In genomic region chr4:149050840-149051239, GRCh38 we compare ENCODE assay signal across 24 cellular contexts.
DNase-seq lines count a peak whose midpoint lies in the region; ATAC-seq, FAIRE-seq and TF ChIP-seq lines count a peak whose summit lies in the region.
"Had no signal": no experiment of that assay in that cellular context is flagged by ENCODE, and none has a peak within 500 bp of the region (broad histone marks: within the 10 kb centered on the region; RNA-seq: fewer than 3 reads in every experiment).

No MANE protein-coding gene starts in this region.

- H3K4me3 ChIP-seq in HCT116 (replicated peaks in 1 of 2; ENCODE audit: low read depth in 1 of 2, low read length in 2 of 2) (no peak overlapping the region), H1 (ENCODE audit: extremely low read depth in 1 of 4, insufficient read depth in 2 of 4, low read depth in 3 of 4, low read length in 4 of 4) (no peak overlapping the region), heart right ventricle (no peak overlapping the region)
- H3K4me3 ChIP-seq in naive thymus-derived CD4-positive, alpha-beta T cell (ENCODE audit: low read length): no peak overlapping the region
- H3K4me3 ChIP-seq: GM23248, K562 had no signal

- H3K36me3 Mint-ChIP-seq in naive thymus-derived CD4-positive, alpha-beta T cell: no peaks in the 10 kb centered on the region
- H3K36me3 Mint-ChIP-seq: CD4-positive, CD25-positive, alpha-beta regulatory T cell; CD8-positive, alpha-beta memory T cell had no signal

- H3K27me3 ChIP-seq in HCT116 (ENCODE audit: insufficient read depth, low read length): no peaks in the 10 kb centered on the region
- H3K27me3 ChIP-seq in H1 (replicated peaks in 1 of 4; ENCODE audit: control insufficient read depth in 3 of 4, extremely low read depth in 1 of 4, insufficient read depth in 3 of 4, low read length in 3 of 4): no peaks in the 10 kb centered on the region
- H3K27me3 ChIP-seq in heart right ventricle: no peaks in the 10 kb centered on the region
- no peaks in the 10 kb centered on the region for H3K27me3 ChIP-seq in naive thymus-derived CD4-positive, alpha-beta T cell (ENCODE audit: control insufficient read depth in 2 of 2, insufficient read depth in 2 of 2, low read length in 2 of 2)
- H3K27me3 ChIP-seq: BE2C had no signal

- H3K27ac ChIP-seq in HCT116 (ENCODE audit: low read depth, low read length) (no peak overlapping the region), H1 (ENCODE audit: low read depth, low read length) (no peak overlapping the region), heart right ventricle (no peak overlapping the region)
- no peak overlapping the region for H3K27ac ChIP-seq in naive thymus-derived CD4-positive, alpha-beta T cell (ENCODE audit: low read depth, low read length)
- H3K27ac ChIP-seq: GM23248 had no signal

- H4K8ac ChIP-seq in H1 (ENCODE audit: extremely low read depth, insufficient read depth, low read length): no peak overlapping the region

- H3K18ac ChIP-seq in H1 (ENCODE audit: extremely low read depth, low read length): no peak overlapping the region; the same call in 1 of the 2 replicates

- no peaks in the 10 kb centered on the region for H3K9me2 ChIP-seq in HCT116 (ENCODE audit: insufficient read depth)

- no peak overlapping the region for H2BK20ac ChIP-seq in H1 (ENCODE audit: low read length)

- no peak overlapping the region for H3K4ac ChIP-seq in H1 (replicated peaks; ENCODE audit: insufficient read length, low read depth, low read length)

- H3K79me1 ChIP-seq in H1 (ENCODE audit: low read depth, low read length): no peaks in the 10 kb centered on the region

- TF ChIP-seq EP300 in H1 (IDR thresholded peaks at IDR 0.05; ENCODE audit: borderline replicate concordance in 1 of 2, low read depth in 2 of 2, low read length in 2 of 2): no peak

- no peak overlapping the region for H3K14ac ChIP-seq in H1 (ENCODE audit: insufficient read length)

- H3K9me3 ChIP-seq in HCT116 (ENCODE audit: control insufficient read depth in 1 of 2, insufficient read depth in 1 of 2, low read depth in 1 of 2, low read length in 2 of 2) (no peaks in the 10 kb centered on the region), H1 (ENCODE audit: insufficient read depth in 2 of 2, low read depth in 1 of 2, low read length in 1 of 2) (no peaks in the 10 kb centered on the region), heart right ventricle (no peaks in the 10 kb centered on the region)
- no peaks in the 10 kb centered on the region for H3K9me3 ChIP-seq in naive thymus-derived CD4-positive, alpha-beta T cell (ENCODE audit: control insufficient read depth in 2 of 3, low read length in 3 of 3)
- H3K9me3 ChIP-seq: BE2C had no signal

- H2BK120ac ChIP-seq in H1 (replicated peaks; ENCODE audit: low read depth, low read length): no peak overlapping the region

- intact Hi-C loops in HCT116 (cut with micrococcal nuclease) (no loop called here), heart right ventricle (cut with DNase I) (no loop called here)
- intact Hi-C loops in naive thymus-derived CD4-positive, alpha-beta T cell (cut with micrococcal nuclease): no loop called here

- H3K23ac ChIP-seq in H1 (ENCODE audit: insufficient read length): no peak overlapping the region

- CTCF ChIA-PET in HCT116 (lab: Charles Lee): interaction anchor here (2.2 kb wide), 1 partner anchor 19 kb away, joined by 6 read pairs; no protein-coding TSS in a partner anchor
- CTCF ChIA-PET in H1 (lab: Charles Lee; ENCODE audit: partially characterized antibody): interaction anchor here (1.0 to 1.5 kb wide), 4 partner anchors 19 to 212 kb away, joined by 3 to 5 read pairs (median 4); no protein-coding TSS in a partner anchor
- CTCF ChIA-PET in naive thymus-derived CD4-positive, alpha-beta T cell (lab: Charles Lee): no interaction called here

- no peaks in the 10 kb centered on the region for H3K79me2 ChIP-seq in HCT116 (ENCODE audit: insufficient read depth, low read length)
- no peaks in the 10 kb centered on the region for H3K79me2 ChIP-seq in H1 (ENCODE audit: control insufficient read depth in 1 of 2, insufficient read depth in 2 of 2, low read length in 2 of 2)

- BruUV-seq in HCT116 (replicated peaks; lab: Mats Ljungman, UMichigan): no TSS peak

- H3K4me3 Mint-ChIP-seq in naive thymus-derived CD4-positive, alpha-beta T cell: no peak overlapping the region
- H3K4me3 Mint-ChIP-seq: CD4-positive, CD25-positive, alpha-beta regulatory T cell; CD8-positive, alpha-beta memory T cell had no signal

- peaks cover 0 to 8% (median 0%) of the 10 kb centered on the region in 11 donors for H3K9me3 Mint-ChIP-seq in naive thymus-derived CD4-positive, alpha-beta T cell
- H3K9me3 Mint-ChIP-seq: CD8-positive, alpha-beta memory T cell had no signal

- no peak overlapping the region for H3K27ac Mint-ChIP-seq in naive thymus-derived CD4-positive, alpha-beta T cell
- H3K27ac Mint-ChIP-seq: CD4-positive, CD25-positive, alpha-beta regulatory T cell had no signal

- H3K27me3 Mint-ChIP-seq in naive thymus-derived CD4-positive, alpha-beta T cell: no peaks in the 10 kb centered on the region
- H3K27me3 Mint-ChIP-seq: CD4-positive, CD25-positive, alpha-beta regulatory T cell had no signal

- no peak overlapping the region for H2AK5ac ChIP-seq in H1 (ENCODE audit: low read depth, low read length)

- H3K36me3 ChIP-seq in HCT116 (ENCODE audit: control insufficient read depth in 1 of 2, insufficient read depth in 2 of 2, low read length in 2 of 2) (no peaks in the 10 kb centered on the region), H1 (ENCODE audit: control insufficient read depth in 2 of 4, insufficient read depth in 4 of 4, low read length in 3 of 4) (no peaks in the 10 kb centered on the region), heart right ventricle (no peaks in the 10 kb centered on the region)
- no peaks in the 10 kb centered on the region for H3K36me3 ChIP-seq in naive thymus-derived CD4-positive, alpha-beta T cell (ENCODE audit: control insufficient read depth in 2 of 3, insufficient read depth in 3 of 3, low read length in 3 of 3)
- H3K36me3 ChIP-seq: BE2C had no signal

- DNase-seq in HCT116 (ENCODE audit: low read depth, low spot score): no peak
- DNase-seq in H1 (ENCODE audit: low read depth in 1 of 2, low spot score in 2 of 2): no peak
- peak; percentile 28 for DNase-seq in iPS-NIHi7 (ENCODE audit: extremely low spot score)
- no peak for DNase-seq in LoVo (ENCODE audit: low spot score)
- DNase-seq in glomerular visceral epithelial cell (ENCODE audit: extremely low spot score): no peak
- no peak for DNase-seq in heart right ventricle
- DNase-seq in naive thymus-derived CD4-positive, alpha-beta T cell: no peak
- DNase-seq: ACHN; BE2C; C1 segment of cervical spinal cord; CD4-positive, CD25-positive, alpha-beta regulatory T cell; CD8-positive, alpha-beta memory T cell; COR-L47; DMS 273 treated with DMSO at 0.1 percent for 48 hours; DMS53; DND-41; EL; GM23248; H7 had no signal

- TF ChIP-seq POLR2A in HCT116 (IDR thresholded peaks at IDR 0.05; ENCODE audit: borderline replicate concordance, extremely low read depth, insufficient read depth, insufficient read length): no peak
- TF ChIP-seq POLR2A in H1 (IDR thresholded peaks at IDR 0.05; ENCODE audit: control extremely low read depth in 1 of 2, low read depth in 2 of 2, low read length in 2 of 2): no peak

- no peak overlapping the region for H2BK5ac ChIP-seq in H1 (ENCODE audit: low read depth, low read length)

- POLR2A ChIA-PET in HCT116 (lab: Charles Lee) (no interaction called here), H1 (lab: Charles Lee; ENCODE audit: partially characterized antibody) (no interaction called here)
- POLR2A ChIA-PET in naive thymus-derived CD4-positive, alpha-beta T cell (lab: Charles Lee): no interaction called here

- peaks cover 0 to 2% (median 0%) of the 10 kb centered on the region in 7 donors for H3K4me1 Mint-ChIP-seq in naive thymus-derived CD4-positive, alpha-beta T cell
- H3K4me1 Mint-ChIP-seq: CD4-positive, CD25-positive, alpha-beta regulatory T cell; CD8-positive, alpha-beta memory T cell had no signal

- no peak overlapping the region for H4K5ac ChIP-seq in H1 (ENCODE audit: insufficient read length, low read depth, low read length)

- no peak overlapping the region for H2BK12ac ChIP-seq in H1 (ENCODE audit: low read depth, low read length)

- RAD21 ChIA-PET in HCT116 (lab: Charles Lee; ENCODE audit: low non-redundant PET in 1 of 2, low total read pairs in 2 of 2, uncharacterized antibody in 2 of 2, unreplicated experiment in 2 of 2): no interaction called here

- H3K56ac ChIP-seq in H1 (replicated peaks; ENCODE audit: insufficient read length, low read depth, low read length): no peak overlapping the region

- peak; percentile 54; the same call in 1 of the 2 replicates for ATAC-seq in HCT116
- no peak for ATAC-seq in heart right ventricle
- ATAC-seq in naive thymus-derived CD4-positive, alpha-beta T cell: no peak
- ATAC-seq: K562 had no signal

- H3K9ac ChIP-seq in HCT116 (ENCODE audit: low read length): no peak overlapping the region
- no peak overlapping the region for H3K9ac ChIP-seq in H1 (replicated peaks in 1 of 4; ENCODE audit: extremely low read depth in 1 of 4, low read depth in 3 of 4, low read length in 3 of 4)
- H3K9ac ChIP-seq: GM23248 had no signal

- no peak overlapping the region for H4K91ac ChIP-seq in H1 (replicated peaks; ENCODE audit: insufficient read length, low read length)

- H4K20me1 ChIP-seq in HCT116 (ENCODE audit: insufficient read depth) (no peaks in the 10 kb centered on the region), H1 (replicated peaks in 1 of 2; ENCODE audit: control insufficient read depth in 1 of 2, insufficient read depth in 2 of 2, low read length in 2 of 2) (no peaks in the 10 kb centered on the region)

- H3K4me2 ChIP-seq in HCT116 (ENCODE audit: low read length): no peak overlapping the region
- no peak overlapping the region for H3K4me2 ChIP-seq in H1 (ENCODE audit: insufficient read depth in 1 of 2, low read depth in 2 of 2, low read length in 2 of 2)

- no peak for TF ChIP-seq CTCF in HCT116 (IDR thresholded peaks at IDR 0.05 in 2 of 3, conservative IDR thresholded peaks at IDR 0.05 in 1 of 3; ENCODE audit: borderline replicate concordance in 1 of 3, insufficient read depth in 1 of 3, low read depth in 2 of 3, low read length in 2 of 3)
- peak in 2 of 3 experiments; percentile 33 to 35; a peak in 2 of 4 replicates for TF ChIP-seq CTCF in H1 (IDR thresholded peaks at IDR 0.05; ENCODE audit: control extremely low read depth in 1 of 3, insufficient read depth in 1 of 3, low read depth in 1 of 3, low read length in 3 of 3)
- TF ChIP-seq CTCF in heart right ventricle (IDR thresholded peaks at IDR 0.05): no peak

- H2AFZ ChIP-seq in HCT116 (ENCODE audit: low read depth, low read length, poor library complexity, severe bottlenecking): no peak overlapping the region
- H2AFZ ChIP-seq in H1 (ENCODE audit: low read length): peak overlapping the region; percentile 63; the same call in 1 of the 2 replicates
- H2AFZ ChIP-seq: GM23248 had no signal

- TF ChIP-seq RAD21 in HCT116 (IDR thresholded peaks at IDR 0.05; ENCODE audit: low read depth) (no peak), H1 (IDR thresholded peaks at IDR 0.05 in 1 of 2, conservative IDR thresholded peaks at IDR 0.05 in 1 of 2; ENCODE audit: low read depth in 2 of 2, low read length in 2 of 2) (peak in 1 of 2 experiments; percentile 32; a peak in 1 of 4 replicates)

- H3K4me1 ChIP-seq in HCT116 (ENCODE audit: control insufficient read depth in 1 of 2, insufficient read depth in 2 of 2, low read length in 2 of 2): no peaks in the 10 kb centered on the region
- no peaks in the 10 kb centered on the region for H3K4me1 ChIP-seq in H1 (replicated peaks in 1 of 4; ENCODE audit: control insufficient read depth in 3 of 4, insufficient read depth in 4 of 4, low read length in 3 of 4)
- H3K4me1 ChIP-seq in heart right ventricle: no peaks in the 10 kb centered on the region
- no peaks in the 10 kb centered on the region for H3K4me1 ChIP-seq in naive thymus-derived CD4-positive, alpha-beta T cell (ENCODE audit: control insufficient read depth in 2 of 2, insufficient read depth in 2 of 2, low read length in 2 of 2)
- H3K4me1 ChIP-seq: BE2C had no signal

- WGBS in H1 (ENCODE audit: extremely low coverage in 1 of 2, insufficient coverage in 1 of 2, insufficient read length in 1 of 2, insufficient replicate concordance in 2 of 2, low coverage in 1 of 2, low lambda C conversion rate in 2 of 2, missing lambda C conversion rate in 1 of 2), 2 experiments: 89% methylated on average over 5 of the region's 5 CpGs; no CpG with 5 or more reads in 1 of the 2 experiments
- 90 to 92% methylated on average over 5 of the region's 5 CpGs for whole genome bisulfite sequencing in heart right ventricle, 2 donors

- H2BK15ac ChIP-seq in H1 (ENCODE audit: low read length): no peak overlapping the region

- H3K23me2 ChIP-seq in H1 (ENCODE audit: low read depth, low read length): no peaks in the 10 kb centered on the region

- FAIRE-seq in H1 (lab: Jason Lieb, UNC): no peak
- FAIRE-seq: A204.1, G401.6, GM12891, GM19239, K562 had no signal

Comparison
In these comparisons a context has a peak if more than half of its experiments do, and no peak if none do; other contexts are left out.
1. CTCF ChIP-seq: peak in H1 (2 of 3); none in HCT116 (0 of 3) and heart right ventricle (0 of 9).
2. Of the 16 proteins assayed by ChIP-seq in both H1 and HCT116: peak only in H1: CTCF; only in HCT116: none; in both: none; in neither: 14; mixed calls (peak in some experiments, not most) for 1.